ENCODE assay signal across 28 cellular contexts in the genomic region with DNA sequence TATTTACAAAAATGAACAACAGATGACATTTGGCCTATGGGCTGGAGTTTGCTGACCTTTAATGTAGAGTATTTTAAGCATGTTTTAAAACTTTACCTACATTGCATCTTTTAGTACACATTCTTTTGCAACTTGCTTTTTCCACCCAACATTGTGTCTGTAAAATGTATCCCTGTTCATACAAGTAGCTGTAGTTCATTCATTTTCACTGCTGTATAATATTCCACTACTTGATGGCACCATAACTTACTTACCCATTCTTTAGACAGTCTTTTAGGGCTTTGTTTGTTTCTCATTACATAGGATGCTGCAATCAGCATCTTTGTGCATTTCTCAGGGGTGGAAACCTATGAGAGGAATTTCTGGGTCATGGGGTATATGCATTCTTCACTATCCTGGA.
"Had no signal": no experiment of that assay in that cellular context is flagged by ENCODE, and none has a peak within 500 bp of the region (broad histone marks: within the 10 kb centered on the region; RNA-seq: fewer than 3 reads in every experiment).

No MANE protein-coding gene starts in this region.

- H3K36me3 ChIP-seq: neural progenitor cell, ovary, spleen, thoracic aorta, upper lobe of left lung, vagina had no signal

- H3K79me2 ChIP-seq: parathyroid adenoma had no signal

- H3K9ac ChIP-seq: neural progenitor cell, parathyroid adenoma had no signal

- DNase-seq: natural killer cell; occipital lobe; ovary; posterior cingulate gyrus; psoas muscle; right cardiac atrium; stimulated activated CD4-positive, alpha-beta T cell treated with anti-CD3 and anti-CD28 coated beads, Interleukin-12 subunit alpha, Interleukin-12 subunit beta, amount 100 ng/mL, for 4 hours; stimulated activated CD4-positive, alpha-beta T cell treated with anti-CD3 and anti-CD28 coated beads, Interleukin-1b, Interleukin-23, amount 100 ng/mL, for 48 hours; stimulated activated CD4-positive, alpha-beta T cell treated with anti-CD3 and anti-CD28 coated beads, Interleukin-4, amount 100 ng/mL, for 1 hour; stimulated activated CD4-positive, alpha-beta T cell treated with anti-CD3 and anti-CD28 coated beads, Interleukin-4, amount 100 ng/mL, for 4 hours; stimulated activated CD8-positive, alpha-beta memory T cell treated with anti-CD3 and anti-CD28 coated beads, Interleukin-4, amount 100 ng/mL, for 48 hours; stimulated activated naive CD4-positive, alpha-beta T cell; stomach; thyroid gland had no signal

- H3K4me3 ChIP-seq: neural progenitor cell, ovary, psoas muscle, skin epidermis, smooth muscle cell, spleen, stomach, thoracic aorta, thyroid gland, tibial nerve, upper lobe of left lung, vagina had no signal

- H3K27ac Mint-ChIP-seq: natural killer cell; nephron; neural progenitor cell; progenitor cell of endocrine pancreas; stimulated activated memory B cell treated with anti-CD40 and anti-IgM and Interleukin-4, amounts not matched to agents 10 μg/mL and 1 μg/mL and 100 μg/mL, for 72 hours; stimulated activated naive CD8-positive, alpha-beta T cell treated with anti-CD3 and anti-CD28 coated beads, Interleukin-15, Interleukin-2, amounts not matched to agents 100 ng/mL and 50 ng/mL, for 24 hours had no signal

- ATAC-seq: natural killer cell; psoas muscle; right cardiac atrium; sciatic nerve; stimulated activated memory B cell treated with anti-CD40 and anti-IgM and Interleukin-4, amounts not matched to agents 10 μg/mL and 1 μg/mL and 100 μg/mL, for 72 hours had no signal

- H3K27me3 ChIP-seq: neural progenitor cell, ovary, thyroid gland, tibial nerve, upper lobe of left lung, vagina had no signal

- H3K36me3 Mint-ChIP-seq: natural killer cell; neural progenitor cell; stimulated activated memory B cell treated with anti-CD40 and anti-IgM and Interleukin-4, amounts not matched to agents 10 μg/mL and 1 μg/mL and 100 μg/mL, for 72 hours had no signal

- H3K9me3 Mint-ChIP-seq: natural killer cell; stimulated activated memory B cell treated with anti-CD40 and anti-IgM and Interleukin-4, amounts not matched to agents 10 μg/mL and 1 μg/mL and 100 μg/mL, for 72 hours; stimulated activated naive CD8-positive, alpha-beta T cell treated with anti-CD3 and anti-CD28 coated beads, Interleukin-15, Interleukin-2, amounts not matched to agents 100 ng/mL and 50 ng/mL, for 24 hours had no signal

- H3K4me3 Mint-ChIP-seq: natural killer cell; nephron; neural progenitor cell; stimulated activated memory B cell treated with anti-CD40 and anti-IgM and Interleukin-4, amounts not matched to agents 10 μg/mL and 1 μg/mL and 100 μg/mL, for 72 hours; stimulated activated naive CD8-positive, alpha-beta T cell treated with anti-CD3 and anti-CD28 coated beads, Interleukin-15, Interleukin-2, amounts not matched to agents 100 ng/mL and 50 ng/mL, for 24 hours had no signal

- H3K27ac ChIP-seq: neural progenitor cell, ovary, parathyroid adenoma, psoas muscle, skin epidermis, spleen, stomach, thoracic aorta, tibial nerve, upper lobe of left lung, vagina had no signal

- H3K4me1 ChIP-seq: neural progenitor cell, psoas muscle, spleen, stomach, tibial nerve, upper lobe of left lung, vagina had no signal

- H3K4me1 Mint-ChIP-seq: natural killer cell; stimulated activated memory B cell treated with anti-CD40 and anti-IgM and Interleukin-4, amounts not matched to agents 10 μg/mL and 1 μg/mL and 100 μg/mL, for 72 hours had no signal

- H2AFZ ChIP-seq: neural progenitor cell, parathyroid adenoma had no signal

- H3K4me2 ChIP-seq: neural progenitor cell, smooth muscle cell had no signal

- H3K9me3 ChIP-seq: thoracic aorta, thyroid gland, upper lobe of left lung, vagina had no signal
